In genomic region chr9:135480942-135481315, GRCh38 we compare ENCODE assay signal across 9 cellular contexts. TPM values are rescaled to one million over a fixed set of nuclear protein-coding genes. Genes with fewer than 3 reads are reported as not detected.
A peak's percentile ranks its signal among the peaks of the same experiment; 100 is the strongest.
DNase-seq lines count a peak whose midpoint lies in the region; ATAC-seq and TF ChIP-seq lines count a peak whose summit lies in the region.
"Had no signal": no experiment of that assay in that cellular context is flagged by ENCODE, and none has a peak within 500 bp of the region (broad histone marks: within the 10 kb centered on the region; RNA-seq: fewer than 3 reads in every experiment).

No MANE protein-coding gene starts in this region.

- WGBS in IMR-90 (ENCODE audit: extremely low coverage in 2 of 2, insufficient read length in 1 of 2), 2 experiments = 20% methylated on average over 3 of the region's 11 CpGs; no CpG with 5 or more reads in 1 of the 2 experiments

- CTCF ChIA-PET in A673 (lab: Charles Lee) = interaction anchor here (0.6 kb wide), 1 partner anchor 15 kb away, joined by 5 read pairs; no protein-coding TSS in a partner anchor
- CTCF ChIA-PET in IMR-90 (lab: Yijun Ruan, JAX) = interaction anchor here (0.8 to 1.2 kb wide), 2 partner anchors 19 to 24 kb away, joined by 3 to 5 read pairs; no protein-coding TSS in a partner anchor

- H3K9me3 ChIP-seq in A673 (ENCODE audit: low read depth, low read length, poor library complexity, severe bottlenecking) (no peaks in the 10 kb centered on the region), IMR-90 (ENCODE audit: control insufficient read depth, insufficient read depth, low read length) (no peaks in the 10 kb centered on the region), colonic mucosa (no peaks in the 10 kb centered on the region), muscle layer of duodenum (ENCODE audit: control insufficient read depth in 1 of 2, low read length in 2 of 2) (no peaks in the 10 kb centered on the region)

- no peak overlapping the region for H2BK5ac ChIP-seq in IMR-90 (ENCODE audit: low read depth, low read length, poor library complexity, severe bottlenecking)

- H4K8ac ChIP-seq in IMR-90 (ENCODE audit: low read depth in 2 of 2, low read length in 2 of 2) = no peak overlapping the region

- TF ChIP-seq RAD21 in IMR-90 (IDR thresholded peaks at IDR 0.05; ENCODE audit: low read length) = no peak

- H4K5ac ChIP-seq in IMR-90 (ENCODE audit: low read depth, low read length) = no peak overlapping the region

- POLR2A ChIA-PET in A673 (lab: Charles Lee; ENCODE audit: low non-redundant PET) (no interaction called here), IMR-90 (lab: Charles Lee; ENCODE audit: unreplicated experiment) (no interaction called here)

- H4K20me1 ChIP-seq in IMR-90 (ENCODE audit: insufficient read depth, low read length) = no peaks in the 10 kb centered on the region; the same call in 1 of the 2 replicates

- no peak for DNase-seq in A673 (ENCODE audit: low spot score)
- DNase-seq in IMR-90 = no peak
- no peak for DNase-seq in colonic mucosa
- DNase-seq in occipital lobe (lab: John Stamatoyannopoulos, UW) = no peak
- no peak for DNase-seq in GM19240 (ENCODE audit: insufficient read length, low spot score)
- DNase-seq in AG08395 (ENCODE audit: low spot score) = no peak
- DNase-seq: DND-41 had no signal

- H2BK15ac ChIP-seq in IMR-90 (ENCODE audit: low read depth, low read length) = no peak overlapping the region

- H3K27me3 ChIP-seq in A673 (replicated peaks; ENCODE audit: insufficient read depth, low read depth, low read length, poor library complexity) (no peaks in the 10 kb centered on the region), IMR-90 (ENCODE audit: control insufficient read depth, insufficient read depth, low read length) (no peaks in the 10 kb centered on the region), colonic mucosa (no peaks in the 10 kb centered on the region), muscle layer of duodenum (ENCODE audit: low read depth, low read length) (no peaks in the 10 kb centered on the region)

- no peak for TF ChIP-seq CTCF in A673 (conservative IDR thresholded peaks at IDR 0.05; ENCODE audit: low read depth, low read length)
- TF ChIP-seq CTCF in IMR-90 (conservative IDR thresholded peaks at IDR 0.05; ENCODE audit: low read depth, low read length) = no peak
- TF ChIP-seq CTCF in colonic mucosa (IDR thresholded peaks at IDR 0.05) = no peak

- no peak overlapping the region for H3K18ac ChIP-seq in IMR-90 (ENCODE audit: low read depth, low read length)

- H3K27ac ChIP-seq in A673 (ENCODE audit: low read depth, low read length, poor library complexity, severe bottlenecking) = no peak overlapping the region
- H3K27ac ChIP-seq in IMR-90 (ENCODE audit: insufficient read depth, low read length) = no peak overlapping the region
- no peak overlapping the region for H3K27ac ChIP-seq in colonic mucosa
- H3K27ac ChIP-seq in muscle layer of duodenum (ENCODE audit: low read length) = no peak overlapping the region

- H3K56ac ChIP-seq in IMR-90 (ENCODE audit: extremely low read depth, insufficient read depth, low read length) = no peak overlapping the region

- dilution Hi-C loops in IMR-90 (cut with HindIII; ENCODE audit: low sequenced_read_pairs, unreplicated experiment) = no loop called here

- ATAC-seq in IMR-90 (ENCODE audit: low read depth) = no peak
- ATAC-seq in GM21515 (IDR thresholded peaks at IDR 0.05; ENCODE audit: unreplicated experiment) = no peak

- H3K23ac ChIP-seq in IMR-90 (ENCODE audit: low read depth, low read length) = no peak overlapping the region

- no peak overlapping the region for H4K91ac ChIP-seq in IMR-90 (ENCODE audit: insufficient read depth, low read depth, low read length)

- H3K14ac ChIP-seq in IMR-90 (replicated peaks; ENCODE audit: low read depth, low read length) = 0 out of 2 replicates have a peak overlapping the region, but pooled peaks have one; percentile 72

- in situ Hi-C loops in IMR-90 (cut with MboI; ENCODE audit: low sequenced_read_pairs) = no loop called here

- no peak overlapping the region for H3K4ac ChIP-seq in IMR-90 (ENCODE audit: low read depth, low read length)

- peak overlapping the region; percentile 53 for H2AK9ac ChIP-seq in IMR-90 (replicated peaks; ENCODE audit: low read depth, low read length, poor library complexity)

- peak overlapping the region; percentile 89 for H3K4me2 ChIP-seq in IMR-90 (ENCODE audit: low read depth, low read length)

- peaks cover 4% of the 10 kb centered on the region for H3K4me1 ChIP-seq in A673 (ENCODE audit: insufficient read depth, low read length, poor library complexity, severe bottlenecking)
- peaks cover 5% of the 10 kb centered on the region; the same call in 1 of the 2 replicates for H3K4me1 ChIP-seq in IMR-90 (ENCODE audit: control insufficient read depth, insufficient read depth, low read length)
- no peaks in the 10 kb centered on the region for H3K4me1 ChIP-seq in colonic mucosa
- peaks cover 4 to 7% of the 10 kb centered on the region in 2 donors for H3K4me1 ChIP-seq in muscle layer of duodenum (ENCODE audit: control insufficient read depth in 1 of 2, insufficient read depth in 2 of 2, low read length in 2 of 2)

- no TSS peak for BruUV-seq in A673 (replicated peaks; lab: Mats Ljungman, UMichigan)
- BruUV-seq in IMR-90 (replicated peaks; lab: Mats Ljungman, UMichigan) = no TSS peak

- TF ChIP-seq POLR2A in IMR-90 (IDR thresholded peaks at IDR 0.05; ENCODE audit: low read depth, low read length) = no peak

- intact Hi-C loops in A673 (cut with micrococcal nuclease; ENCODE audit: unreplicated experiment) (no loop called here), IMR-90 (cut with micrococcal nuclease) (loop anchor here (2.0 kb wide), 1 partner anchor 394 kb away; the partner anchor contains the start of gene OLFM1), colonic mucosa (cut with DNase I) (no loop called here)

- H3K9ac ChIP-seq in IMR-90 (ENCODE audit: low read depth, low read length) = peak overlapping the region; percentile 37; the same call in 1 of the 2 replicates
- peak overlapping the region; percentile 42 to 93 for H3K9ac ChIP-seq in colonic mucosa (ENCODE audit: low read depth in 2 of 2, low read length in 2 of 2)

- H3K79me1 ChIP-seq in IMR-90 (ENCODE audit: low read depth in 1 of 2, low read length in 2 of 2) = peaks cover 16 to 17% of the 10 kb centered on the region in 2 experiments; a peak in 2 of 4 replicates

- H3K4me3 ChIP-seq in A673 (ENCODE audit: low read depth, low read length, poor library complexity, severe bottlenecking) (peak overlapping the region; percentile 95), IMR-90 (ENCODE audit: insufficient read depth, low read depth, low read length) (peak overlapping the region; percentile 78), colonic mucosa (peak overlapping the region; percentile 94), muscle layer of duodenum (ENCODE audit: low read depth in 1 of 2, low read length in 2 of 2) (peak overlapping the region; percentile 57 to 87)

- no peak overlapping the region for H2AK5ac ChIP-seq in IMR-90 (ENCODE audit: low read depth, low read length)

- H3K9me1 ChIP-seq in IMR-90 (ENCODE audit: insufficient read depth, low read length) = no peaks in the 10 kb centered on the region

- H2AFZ ChIP-seq in IMR-90 (replicated peaks; ENCODE audit: low read length, poor library complexity) = peak overlapping the region; percentile 99

- H2BK20ac ChIP-seq in IMR-90 (ENCODE audit: low read depth, low read length) = no peak overlapping the region

- H3K36me3 ChIP-seq in A673 (ENCODE audit: insufficient read depth, low read length, poor library complexity, severe bottlenecking) = no peaks in the 10 kb centered on the region
- peaks cover 18% of the 10 kb centered on the region; the same call in 1 of the 2 replicates for H3K36me3 ChIP-seq in IMR-90 (ENCODE audit: control insufficient read depth, insufficient read depth, low read length)
- H3K36me3 ChIP-seq in colonic mucosa = no peaks in the 10 kb centered on the region
- H3K36me3 ChIP-seq in muscle layer of duodenum (ENCODE audit: control insufficient read depth in 1 of 2, insufficient read depth in 2 of 2, low read length in 2 of 2) = peaks cover 6 to 20% of the 10 kb centered on the region in 2 donors

- H2BK120ac ChIP-seq in IMR-90 (ENCODE audit: low read depth, low read length) = no peak overlapping the region

TF ChIP-seq in IMR-90, 13 proteins besides CTCF, POLR2A, EP300 and RAD21 (continues in another document):
- no peak for TF ChIP-seq BHLHE40 (IDR thresholded peaks at IDR 0.05; ENCODE audit: low read depth, low read length)
- TF ChIP-seq CHD1 (IDR thresholded peaks at IDR 0.05; ENCODE audit: low read depth, low read length) = no peak
- TF ChIP-seq USF2 (IDR thresholded peaks at IDR 0.05; ENCODE audit: low read depth, low read length) = no peak
- TF ChIP-seq MAZ (IDR thresholded peaks at IDR 0.05; ENCODE audit: borderline replicate concordance, low read depth, low read length) = no peak

RNA-seq across cellular contexts. Expression of gene PPP1R26, which starts 1.3 kb away (rescaled TPM):
- total RNA-seq in A673 (2021) (7.4 and 9.6 TPM in 2 replicates), IMR-90 (2012; rRNA removed) (3.8 and 4.4 TPM in 2 replicates), colonic mucosa (10 to 100 TPM; 18.9 to 19.7 TPM), occipital lobe (38.5 TPM)
- polyA plus RNA-seq in IMR-90 (2012; rRNA removed) = 5.6 and 6.0 TPM in 2 replicates
- 3.3 and 5.6 TPM in 2 replicates for polyA plus RNA-seq in IMR-90 (2012; cell fraction: cytosol; rRNA removed)
- 9.3 and 10.5 TPM in 2 replicates for polyA plus RNA-seq in IMR-90 (2012; cell fraction: nucleus; rRNA removed; ENCODE audit: low replicate concordance)

RNA-seq across cellular contexts. Expression of gene MRPS2, which starts 19.6 kb away (rescaled TPM):
- total RNA-seq in A673 (2021) (83.2 and 88.8 TPM in 2 replicates), IMR-90 (2012; rRNA removed) (53.1 and 54.4 TPM in 2 replicates), colonic mucosa (10 to 100 TPM; 35.9 to 61.1 TPM), occipital lobe (9.7 TPM)
- 104 and 142 TPM in 2 replicates for polyA plus RNA-seq in IMR-90 (2012; rRNA removed)
- 57.0 and 155 TPM in 2 replicates for polyA plus RNA-seq in IMR-90 (2012; cell fraction: cytosol; rRNA removed)
- polyA plus RNA-seq in IMR-90 (2012; cell fraction: nucleus; rRNA removed; ENCODE audit: low replicate concordance) = 92.4 and 172 TPM in 2 replicates

RNA-seq across cellular contexts. Expression of gene LCN1, which starts 40.3 kb away (rescaled TPM):
- total RNA-seq in A673 (2021) (not detected in 2 replicates), IMR-90 (2012; rRNA removed) (not detected in 2 replicates), colonic mucosa (not detected), occipital lobe (not detected)
- not detected in 2 replicates for polyA plus RNA-seq in IMR-90 (2012; rRNA removed)
- not detected in 2 replicates for polyA plus RNA-seq in IMR-90 (2012; cell fraction: cytosol; rRNA removed)
- polyA plus RNA-seq in IMR-90 (2012; cell fraction: nucleus; rRNA removed; ENCODE audit: low replicate concordance) = not detected in 2 replicates
